ENCODE assay signal across 1 cellular context in genomic region chr2:113964436-113964835, GRCh38.
TF ChIP-seq lines count a peak whose summit lies in the region.

No MANE protein-coding gene starts in this region.

TF ChIP-seq in IMR-90, 13 proteins besides CTCF, POLR2A, EP300 and RAD21:
- 0 out of 2 replicates have a peak, but pooled peaks have one; percentile 0 for TF ChIP-seq CEBPB (IDR thresholded peaks at IDR 0.05; ENCODE audit: low read depth, low read length)
- no peak for TF ChIP-seq MXI1 (IDR thresholded peaks at IDR 0.05; ENCODE audit: borderline replicate concordance, low read depth, low read length)
TF ChIP-seq in IMR-90: peak in this region for 1.
